ENCODE assay signal across 8 cellular contexts in the genomic region with DNA sequence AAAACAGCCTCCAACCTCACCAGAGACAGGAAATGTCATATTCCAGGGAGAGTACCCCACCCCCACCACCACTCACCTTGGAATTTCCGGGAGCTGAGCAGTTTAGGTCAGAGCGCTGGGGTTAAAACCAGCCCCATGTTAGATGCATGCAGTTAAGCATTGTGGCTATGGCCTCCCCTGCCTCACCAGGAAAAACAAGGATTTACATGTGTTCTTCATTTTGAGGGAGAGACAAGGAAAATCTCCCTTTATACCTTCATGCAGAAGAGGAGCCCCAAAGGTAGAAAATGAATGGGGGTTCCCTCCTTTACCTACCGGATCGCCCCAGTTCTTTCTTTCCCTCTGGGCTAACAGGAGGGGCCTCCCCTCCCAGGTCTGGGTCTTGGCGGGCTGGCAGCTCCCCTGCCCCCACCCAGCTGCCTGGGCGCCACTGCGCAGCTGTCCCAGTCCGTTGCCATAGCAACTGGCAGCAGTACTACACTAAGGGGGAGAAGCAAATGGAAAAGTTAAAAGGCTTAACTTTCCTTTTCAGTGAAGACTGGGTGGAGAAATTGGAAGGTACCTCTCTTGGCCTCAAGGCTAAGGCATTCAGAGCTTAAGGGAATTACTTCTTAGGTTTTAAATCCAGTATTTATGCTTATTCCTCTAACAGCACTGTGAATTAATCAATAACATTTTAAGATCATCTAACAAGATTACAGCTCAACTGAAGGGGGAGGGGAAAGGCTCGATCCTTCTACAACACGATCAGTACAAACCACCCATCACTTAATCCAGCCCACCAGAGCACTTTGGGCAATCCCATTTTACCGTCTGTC. TPM values are rescaled to one million over a fixed set of nuclear protein-coding genes. Genes with fewer than 3 reads are reported as not detected.
DNase-seq lines count a peak whose midpoint lies in the region; TF ChIP-seq lines count a peak whose summit lies in the region.

No MANE protein-coding gene starts in this region.

- TF ChIP-seq CTCF in MCF 10A (IDR thresholded peaks at IDR 0.05; ENCODE audit: unreplicated experiment) = no peak

- WGBS in iPS DF 6.9 (ENCODE audit: insufficient coverage, insufficient read length) = no CpG with 5 or more reads among the region's 11 CpGs

- peaks cover 23% of the 10 kb centered on the region for H3K4me1 Mint-ChIP-seq in T-helper 1 cell treated with Interleukin-12 subunit alpha and Interleukin-12 subunit beta and Interleukin-4 antibody, amounts not matched to agents 30 μg/mL and 1 μg/mL, for 36 hours (ENCODE audit: low read depth)
- peaks cover 14% of the 10 kb centered on the region for H3K4me1 Mint-ChIP-seq in MCF 10A (ENCODE audit: insufficient read depth, unreplicated experiment)

- DNase-seq in DMS114 treated with DMSO at 0.1 percent for 48 hours (lab: John Stamatoyannopoulos, UW; ENCODE audit: unreplicated experiment) = peak; percentile 77
- peak; percentile 94 for DNase-seq in H7
- peak; percentile 86 for DNase-seq in NCI-H1105 treated with DMSO at 0.1 percent for 48 hours (lab: John Stamatoyannopoulos, UW)
- DNase-seq in MCF 10A (ENCODE audit: unreplicated experiment) = peak; percentile 76
- DNase-seq in iPS DF 6.9 (ENCODE audit: low read depth, low spot score) = peak; percentile 88
- peak; percentile 93 for DNase-seq in retina
- DNase-seq in NOMO-1 treated with dmso at 0.1 percent for 144 hours (lab: John Stamatoyannopoulos, UW; ENCODE audit: unreplicated experiment) = no peak

- H3K27ac ChIP-seq in iPS DF 6.9 (ENCODE audit: low read length) = peak overlapping the region; percentile 33

- H3K4me3 Mint-ChIP-seq in T-helper 1 cell treated with Interleukin-12 subunit alpha and Interleukin-12 subunit beta and Interleukin-4 antibody, amounts not matched to agents 30 μg/mL and 1 μg/mL, for 36 hours = peak overlapping the region; percentile 34
- peak overlapping the region; percentile 63 for H3K4me3 Mint-ChIP-seq in MCF 10A (ENCODE audit: unreplicated experiment)

- H3K27me3 Mint-ChIP-seq in T-helper 1 cell treated with Interleukin-12 subunit alpha and Interleukin-12 subunit beta and Interleukin-4 antibody, amounts not matched to agents 30 μg/mL and 1 μg/mL, for 36 hours (ENCODE audit: low read depth) = no peaks in the 10 kb centered on the region
- H3K27me3 Mint-ChIP-seq in MCF 10A (ENCODE audit: insufficient read depth, unreplicated experiment) = no peaks in the 10 kb centered on the region

- peaks cover 28% of the 10 kb centered on the region for H3K36me3 Mint-ChIP-seq in T-helper 1 cell treated with Interleukin-12 subunit alpha and Interleukin-12 subunit beta and Interleukin-4 antibody, amounts not matched to agents 30 μg/mL and 1 μg/mL, for 36 hours (ENCODE audit: low read depth)
- peaks cover 44% of the 10 kb centered on the region for H3K36me3 Mint-ChIP-seq in MCF 10A (ENCODE audit: insufficient read depth, unreplicated experiment)

- H3K9me3 ChIP-seq in iPS DF 6.9 (ENCODE audit: control insufficient read depth, insufficient read depth, low read length) = no peaks in the 10 kb centered on the region

- H3K27me3 ChIP-seq in H7 (ENCODE audit: control insufficient read depth, insufficient read depth, low read length) (no peaks in the 10 kb centered on the region), iPS DF 6.9 (ENCODE audit: control insufficient read depth, insufficient read depth, low read length) (no peaks in the 10 kb centered on the region)

- intact Hi-C loops in MCF 10A (cut with micrococcal nuclease) = loop anchor here (2.0 kb wide), 1 partner anchor 21 kb away; the partner anchor contains the start of genes CBX5 and HNRNPA1

- peak overlapping the region; percentile 75 for H3K27ac Mint-ChIP-seq in T-helper 1 cell treated with Interleukin-12 subunit alpha and Interleukin-12 subunit beta and Interleukin-4 antibody, amounts not matched to agents 30 μg/mL and 1 μg/mL, for 36 hours
- peak overlapping the region; percentile 83 for H3K27ac Mint-ChIP-seq in MCF 10A (ENCODE audit: low read depth, unreplicated experiment)

- H3K9me3 Mint-ChIP-seq in T-helper 1 cell treated with Interleukin-12 subunit alpha and Interleukin-12 subunit beta and Interleukin-4 antibody, amounts not matched to agents 30 μg/mL and 1 μg/mL, for 36 hours = no peaks in the 10 kb centered on the region
- no peaks in the 10 kb centered on the region for H3K9me3 Mint-ChIP-seq in MCF 10A (ENCODE audit: unreplicated experiment)

- POLR2A ChIA-PET in MCF 10A (lab: Yijun Ruan, JAX) = interaction anchor here (0.6 to 6.9 kb wide), 15 partner anchors 13 to 109 kb away, joined by 3 to 99 read pairs (median 5); partner anchors contain the start of genes CBX5 and HNRNPA1

- H3K4me1 ChIP-seq in iPS DF 6.9 (ENCODE audit: control insufficient read depth, insufficient read depth, low read length) = peaks cover 8% of the 10 kb centered on the region; the same call in 1 of the 2 replicates

- H3K4me3 ChIP-seq in H7 (ENCODE audit: insufficient read depth, low read depth, low read length) (peak overlapping the region; percentile 22), iPS DF 6.9 (ENCODE audit: low read length) (peak overlapping the region; percentile 15; the same call in 1 of the 2 replicates)

- CTCF ChIA-PET in MCF 10A (lab: Yijun Ruan, JAX) = interaction anchor here (0.6 to 3.8 kb wide), 13 partner anchors 8 to 120 kb away, joined by 3 to 19 read pairs (median 4); partner anchors contain the start of gene COPZ1

- H3K36me3 ChIP-seq in H7 (replicated peaks; ENCODE audit: control insufficient read depth, insufficient read depth, low read length) (peaks cover 10% of the 10 kb centered on the region), iPS DF 6.9 (ENCODE audit: control insufficient read depth, insufficient read depth, low read length) (peaks cover 10% of the 10 kb centered on the region; the same call in 1 of the 2 replicates)

- no TSS peak for BruUV-seq in MCF 10A (replicated peaks; lab: Mats Ljungman, UMichigan)

RNA-seq across cellular contexts. Expression of gene CBX5, which starts 20.5 kb away (rescaled TPM):
- total RNA-seq in H7 (2014; rRNA removed; shearing (Covaris generic)) = 51.2 and 62.2 TPM in 2 replicates
- 109 and 112 TPM in 2 replicates for total RNA-seq in MCF 10A (2022)

RNA-seq across cellular contexts. Expression of gene HNRNPA1, which starts 21.1 kb away (rescaled TPM):
- total RNA-seq in H7 (2014; rRNA removed; shearing (Covaris generic)) = 907 and 952 TPM in 2 replicates
- 1,158 and 1,435 TPM in 2 replicates for total RNA-seq in MCF 10A (2022)

RNA-seq across cellular contexts. Expression of gene NFE2, which starts 41.4 kb away (rescaled TPM):
- 2.2 and 2.9 TPM in 2 replicates for total RNA-seq in H7 (2014; rRNA removed; shearing (Covaris generic))
- 0.40 and 0.64 TPM in 2 replicates for total RNA-seq in MCF 10A (2022)
